ENCODE assay signal across 27 cellular contexts in the genomic region with DNA sequence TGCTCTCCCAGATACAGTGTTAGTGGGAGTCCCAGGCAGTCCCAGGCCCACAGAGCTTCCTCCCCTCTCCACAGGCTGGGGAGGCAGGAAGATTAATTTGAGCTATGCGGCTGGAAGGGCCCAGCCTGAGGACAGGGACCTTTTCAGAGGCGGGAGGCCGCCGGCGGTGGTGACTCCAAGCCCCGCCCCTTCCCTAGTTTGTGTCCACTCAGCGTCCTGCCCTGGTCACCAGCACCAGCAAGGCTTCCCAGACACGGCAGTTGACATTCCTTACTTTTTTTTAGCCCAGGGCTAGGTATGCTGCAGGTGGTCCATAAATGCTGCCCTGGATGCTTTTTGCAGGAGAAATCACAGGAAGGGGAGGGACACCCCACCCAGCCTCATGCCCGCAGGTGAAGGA.
"Had no signal": no experiment of that assay in that cellular context is flagged by ENCODE, and none has a peak within 500 bp of the region (broad histone marks: within the 10 kb centered on the region; RNA-seq: fewer than 3 reads in every experiment).

No MANE protein-coding gene starts in this region.

- FAIRE-seq: frontal cortex had no signal

- H3K36me3 ChIP-seq: ascending aorta, breast epithelium, cardiac muscle cell, colonic mucosa, WERI-Rb-1 had no signal

- H3K9me3 ChIP-seq: ascending aorta, colonic mucosa had no signal

- DNase-seq: activated CD4-positive, alpha-beta T cell treated with anti-CD3 and anti-CD28 coated beads for 48 hours; activated CD4-positive, alpha-beta T cell treated with anti-CD3 and anti-CD28 coated beads, Interleukin-2, amount 50 U/mL, for 1 hour; activated CD4-positive, alpha-beta T cell treated with anti-CD3 and anti-CD28 coated beads, Interleukin-2, amount 50 U/mL, for 48 hours; activated CD8-positive, alpha-beta memory T cell treated with anti-CD3 and anti-CD28 coated beads for 24 hours; activated CD8-positive, alpha-beta T cell treated with anti-CD3 and anti-CD28 coated beads for 36 hours; activated gamma-delta T cell; activated naive CD4-positive, alpha-beta T cell; activated naive CD4-positive, alpha-beta T cell treated with anti-CD3 and anti-CD28 coated beads, Interleukin-2, amount 10 ng/mL, durations not matched to agents 7 days and 5 days; activated naive CD8-positive, alpha-beta T cell treated with anti-CD3 and anti-CD28 coated beads, Interleukin-2, amount 10 ng/mL, durations not matched to agents 7 days and 5 days; activated T-cell treated with anti-CD3 and anti-CD28 coated beads, Interleukin-2, amount 50 U/mL, for 4 hours; central memory CD4-positive, alpha-beta T cell; cerebellar nuclear complex; colonic mucosa; effector CD8-positive, alpha-beta T cell; foreskin fibroblast; T-helper 1 cell; T-helper 17 cell; T1000; WERI-Rb-1 had no signal

- H3K4me1 ChIP-seq: ascending aorta, breast epithelium, colonic mucosa had no signal

- H3K27ac ChIP-seq: ascending aorta, breast epithelium, cardiac muscle cell, colonic mucosa, WERI-Rb-1 had no signal

- H3K27me3 ChIP-seq: ascending aorta, cardiac muscle cell, colonic mucosa had no signal

- H3K4me3 ChIP-seq: ascending aorta, breast epithelium, cardiac muscle cell, colonic mucosa had no signal

- ATAC-seq: activated CD4-positive, CD25-positive, alpha-beta regulatory T cell treated with anti-CD3 and anti-CD28 coated beads, Interleukin-2, amount 50 U/mL, for 24 hours; activated CD8-positive, alpha-beta T cell treated with anti-CD3 and anti-CD28 coated beads for 36 hours; activated naive CD4-positive, alpha-beta T cell treated with anti-CD3 and anti-CD28 coated beads, Interleukin-2, amount 50 U/mL, for 72 hours; activated T-cell treated with anti-CD3 and anti-CD28 coated beads, Interleukin-2, amount 50 U/mL, for 4 hours; activated T-helper 17 cell treated with anti-CD3 and anti-CD28 coated beads, Interleukin-2, amount 50 U/mL, for 72 hours; esophagus mucosa; T-helper 17 cell had no signal
